Comparison of ENCODE assay signal across 9 cellular contexts in the genomic region with DNA sequence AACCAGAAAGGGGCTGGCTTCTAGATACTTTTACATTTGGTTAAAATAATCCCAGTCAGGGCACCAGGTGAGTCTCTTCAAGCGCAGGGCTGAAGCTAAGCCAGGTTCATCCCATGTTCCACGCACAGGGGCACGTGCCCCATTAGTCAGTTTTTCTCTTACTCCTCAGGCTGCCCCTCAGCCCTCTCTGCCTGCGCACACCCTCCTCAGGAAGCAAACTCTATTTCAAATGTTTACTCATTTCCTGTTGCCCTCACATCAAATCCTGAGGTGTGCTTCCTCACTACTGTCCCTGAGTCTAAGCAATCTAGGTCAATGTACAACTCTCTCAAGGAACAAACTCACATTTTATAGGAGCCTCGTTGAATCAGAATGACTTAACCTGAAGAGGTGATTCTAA. TPM values are rescaled to one million over a fixed set of nuclear protein-coding genes. Genes with fewer than 3 reads are reported as not detected.
DNase-seq lines count a peak whose midpoint lies in the region; ATAC-seq and TF ChIP-seq lines count a peak whose summit lies in the region.
"Had no signal": no experiment of that assay in that cellular context is flagged by ENCODE, and none has a peak within 500 bp of the region (broad histone marks: within the 10 kb centered on the region; RNA-seq: fewer than 3 reads in every experiment).

No MANE protein-coding gene starts in this region.

- WGBS in spleen, 5 donors: 19 to 35% (median 29%) methylated on average over 5 of the region's 5 CpGs
- WGBS in thyroid gland, 2 donors: 75 to 82% methylated on average over 5 of the region's 5 CpGs

- H3K9me3 ChIP-seq in DND-41 (ENCODE audit: insufficient read depth, low read length, severe bottlenecking) (no peaks in the 10 kb centered on the region), spleen (peaks cover 0 to 5% (median 0%) of the 10 kb centered on the region in 8 donors), thyroid gland (no peaks in the 10 kb centered on the region)

- intact Hi-C loops in spleen (cut with DNase I; ENCODE audit: low total_unique reads): no loop called here
- intact Hi-C loops in thyroid gland (cut with DNase I): no loop called here
- intact Hi-C loops in posterior cingulate gyrus (cut with DNase I): no loop called here

- no peaks in the 10 kb centered on the region for H3K79me2 ChIP-seq in DND-41 (ENCODE audit: insufficient read depth, low read length)
- H3K79me2 ChIP-seq: parathyroid adenoma had no signal

- no peaks in the 10 kb centered on the region for H3K27me3 Mint-ChIP-seq in T-helper 2 cell treated with Interferon-gamma antibody and Interleukin-4, amounts not matched to agents 5 μg/mL and 100 μg/mL, for 36 hours (ENCODE audit: low read depth)

- H3K4me3 ChIP-seq in DND-41 (ENCODE audit: low read depth in 1 of 2, low read length in 2 of 2) (no peak overlapping the region), astrocyte of the spinal cord (ENCODE audit: low read depth, low read length) (no peak overlapping the region), spleen (no peak overlapping the region), thyroid gland (replicated peaks in 1 of 3) (no peak overlapping the region)

- H4K20me1 ChIP-seq in DND-41 (ENCODE audit: insufficient read depth, low read length): no peaks in the 10 kb centered on the region

- TF ChIP-seq CTCF in DND-41 (IDR thresholded peaks at IDR 0.05; ENCODE audit: borderline replicate concordance, extremely low read depth, low read length, poor library complexity, severe bottlenecking): no peak
- TF ChIP-seq CTCF in astrocyte of the spinal cord (IDR thresholded peaks at IDR 0.05; ENCODE audit: low read depth, low read length): no peak
- TF ChIP-seq CTCF in spleen (IDR thresholded peaks at IDR 0.05 in 8 of 11, conservative IDR thresholded peaks at IDR 0.05 in 3 of 11): no peak
- TF ChIP-seq CTCF in thyroid gland (IDR thresholded peaks at IDR 0.05): no peak

- no peak for TF ChIP-seq POLR2A in spleen (IDR thresholded peaks at IDR 0.05)
- no peak for TF ChIP-seq POLR2A in thyroid gland (IDR thresholded peaks at IDR 0.05)

- peaks cover 19% of the 10 kb centered on the region for H3K9me3 Mint-ChIP-seq in T-helper 2 cell treated with Interferon-gamma antibody and Interleukin-4, amounts not matched to agents 5 μg/mL and 100 μg/mL, for 36 hours

- ATAC-seq in DND-41 (ENCODE audit: insufficient read depth, low read depth) (peak; percentile 70), HG03442 (IDR thresholded peaks at IDR 0.05; ENCODE audit: unreplicated experiment) (no peak)

- H3K4me1 ChIP-seq in DND-41 (ENCODE audit: insufficient read depth, low read length) (no peaks in the 10 kb centered on the region; the same call in 1 of the 2 replicates), spleen (peaks cover 7 to 55% (median 41%) of the 10 kb centered on the region in 6 donors), thyroid gland (peaks cover 0 to 9% of the 10 kb centered on the region in 2 donors)
- H3K4me1 ChIP-seq: parathyroid adenoma had no signal

- in situ Hi-C loops in astrocyte of the spinal cord (cut with HindIII; ENCODE audit: low sequenced_read_pairs): no loop called here

- H3K27me3 ChIP-seq in DND-41 (ENCODE audit: insufficient read depth, low read length, poor library complexity) (no peaks in the 10 kb centered on the region), spleen (replicated peaks in 1 of 7) (no peaks in the 10 kb centered on the region), thyroid gland (no peaks in the 10 kb centered on the region)

- no peak overlapping the region for H3K4me2 ChIP-seq in DND-41 (ENCODE audit: insufficient read depth, low read length)

- H3K27ac ChIP-seq in DND-41 (ENCODE audit: low read length) (no peak overlapping the region), spleen (peak overlapping the region; percentile 57 to 92 (median 78)), thyroid gland (no peak overlapping the region)
- H3K27ac ChIP-seq: parathyroid adenoma had no signal

- H3K27ac Mint-ChIP-seq in T-helper 2 cell treated with Interferon-gamma antibody and Interleukin-4, amounts not matched to agents 5 μg/mL and 100 μg/mL, for 36 hours: peak overlapping the region; percentile 88

- peaks cover 64% of the 10 kb centered on the region for H3K4me1 Mint-ChIP-seq in T-helper 2 cell treated with Interferon-gamma antibody and Interleukin-4, amounts not matched to agents 5 μg/mL and 100 μg/mL, for 36 hours (ENCODE audit: low read depth)

- H3K9ac ChIP-seq in DND-41 (ENCODE audit: low read depth, low read length): no peak overlapping the region
- H3K9ac ChIP-seq: parathyroid adenoma had no signal

- H3K36me3 Mint-ChIP-seq in T-helper 2 cell treated with Interferon-gamma antibody and Interleukin-4, amounts not matched to agents 5 μg/mL and 100 μg/mL, for 36 hours (ENCODE audit: low read depth): peaks cover 35% of the 10 kb centered on the region

- H2AFZ ChIP-seq in DND-41 (ENCODE audit: low read depth, low read length): no peak overlapping the region
- H2AFZ ChIP-seq: parathyroid adenoma had no signal

- no peaks in the 10 kb centered on the region for H3K36me3 ChIP-seq in DND-41 (ENCODE audit: insufficient read depth, low read length)
- H3K36me3 ChIP-seq in spleen: no peaks in the 10 kb centered on the region
- no peaks in the 10 kb centered on the region for H3K36me3 ChIP-seq in thyroid gland

- DNase-seq in DND-41: no peak
- DNase-seq in T-helper 2 cell treated with Interferon-gamma antibody and Interleukin-4, amounts not matched to agents 5 μg/mL and 100 μg/mL, for 36 hours (ENCODE audit: low spot score): peak; percentile 67
- peak; percentile 13 for DNase-seq in astrocyte of the spinal cord (ENCODE audit: low read depth, low spot score)
- no peak for DNase-seq in spleen
- no peak for DNase-seq in thyroid gland
- no peak for DNase-seq in posterior cingulate gyrus
- DNase-seq in DMS153 (lab: John Stamatoyannopoulos, UW): no peak

- peak overlapping the region; percentile 61 for H3K4me3 Mint-ChIP-seq in T-helper 2 cell treated with Interferon-gamma antibody and Interleukin-4, amounts not matched to agents 5 μg/mL and 100 μg/mL, for 36 hours

RNA-seq across cellular contexts. Expression of a gene that starts 48.5 kb away (rescaled TPM):
- total RNA-seq in spleen: 1,000 to 10,000 TPM in 1 of 7 donors, 100 to 1,000 TPM in 6; 156 to 1,022 (median 509) TPM
- 10 to 100 TPM in 2 of 3 donors, 1 to 10 TPM in 1; 8.4 to 18.4 (median 17.2) TPM for polyA plus RNA-seq in spleen
- 100 to 1,000 TPM in 1 of 4 donors, 10 to 100 TPM in 3; 15.3 to 155 (median 57.8) TPM for total RNA-seq in thyroid gland

Comparison
In these comparisons a context has a peak if more than half of its experiments do, and no peak if none do; other contexts are left out.
1. DNase-seq: peak in T-helper 2 cell treated with Interferon-gamma antibody and Interleukin-4, amounts not matched to agents 5 μg/mL and 100 μg/mL, for 36 hours (single experiment) and astrocyte of the spinal cord (single experiment); none in DND-41 (single experiment), spleen (single experiment), thyroid gland (0 of 2), posterior cingulate gyrus (0 of 10) and DMS153 (single experiment).
2. H3K27ac ChIP-seq: peak in spleen (8 of 8); none in DND-41 (single experiment) and thyroid gland (0 of 3).